In the genomic region with DNA sequence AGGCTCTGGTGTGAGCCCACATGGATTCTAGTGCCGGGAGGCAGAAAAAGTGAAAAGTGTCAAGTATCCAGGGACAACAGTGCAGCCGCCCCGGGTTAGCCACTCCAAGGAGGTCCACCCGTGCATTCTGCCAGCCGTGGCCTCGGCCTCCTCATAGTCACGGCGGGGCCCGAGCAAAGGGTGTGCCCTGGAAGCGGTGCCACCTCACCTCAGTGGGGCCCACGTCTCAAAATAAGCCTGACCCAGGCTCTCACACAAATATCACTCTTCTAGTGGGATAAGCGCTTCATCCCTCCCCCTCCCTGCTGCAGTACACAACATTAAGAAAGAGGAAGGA, we compare ENCODE assay signal across 8 cellular contexts. TPM values are rescaled to one million over a fixed set of nuclear protein-coding genes. Genes with fewer than 3 reads are reported as not detected.
DNase-seq lines count a peak whose midpoint lies in the region; ATAC-seq, FAIRE-seq and TF ChIP-seq lines count a peak whose summit lies in the region.

No MANE protein-coding gene starts in this region.

- DNase-seq in H7 (no peak), K562 (ENCODE audit: extremely low read depth in 1 of 4, low spot score in 3 of 4) (peak in 1 of 4 experiments; percentile 6), right lobe of liver (peak in 1 of 3 donors; percentile 54), transverse colon (no peak), NCI-H2196 (lab: John Stamatoyannopoulos, UW; ENCODE audit: unreplicated experiment) (no peak), NCI-H2107 (lab: John Stamatoyannopoulos, UW) (no peak), SK-N-DZ (ENCODE audit: low spot score) (no peak)

- ATAC-seq in K562, result peak; percentile 58; the same call in 2 of the 3 replicates
- peak; percentile 47 to 75 (median 61) for ATAC-seq in right lobe of liver

- H3K36me3 ChIP-seq in ACC112 (ENCODE audit: insufficient read depth, low read length) (no peaks in the 10 kb centered on the region), H7 (replicated peaks; ENCODE audit: control insufficient read depth, insufficient read depth, low read length) (no peaks in the 10 kb centered on the region), K562 (ENCODE audit: control insufficient read depth, insufficient read depth, low read length) (no peaks in the 10 kb centered on the region), right lobe of liver (no peaks in the 10 kb centered on the region), transverse colon (no peaks in the 10 kb centered on the region)

- peak overlapping the region; percentile 73; the same call in 1 of the 2 replicates for H3K4me2 ChIP-seq in K562 (ENCODE audit: insufficient read depth, low read length)

- BruUV-seq in K562 (replicated peaks; lab: Mats Ljungman, UMichigan), result no TSS peak

- no peaks in the 10 kb centered on the region for H4K20me1 ChIP-seq in K562 (replicated peaks; ENCODE audit: control insufficient read depth, insufficient read depth, low read length)

- TF ChIP-seq POLR2A in K562 (conservative IDR thresholded peaks at IDR 0.05) (no peak), right lobe of liver (IDR thresholded peaks at IDR 0.05) (no peak), transverse colon (IDR thresholded peaks at IDR 0.05) (no peak)

- H3K4me3 ChIP-seq in ACC112 (ENCODE audit: low read depth, low read length) (peak overlapping the region; percentile 76), H7 (ENCODE audit: insufficient read depth, low read depth, low read length) (peak overlapping the region; percentile 65), K562 (peak overlapping the region; percentile 39), right lobe of liver (peak overlapping the region; percentile 31 to 55 (median 51)), transverse colon (peak overlapping the region; percentile 40 to 60 (median 51))

- H3K4me1 ChIP-seq in ACC112 (ENCODE audit: control insufficient read depth, insufficient read depth, low read length, unreplicated experiment) (peaks cover 5% of the 10 kb centered on the region), K562 (replicated peaks in 1 of 2; ENCODE audit: control insufficient read depth in 2 of 2, insufficient read depth in 2 of 2, low read length in 2 of 2) (peaks cover 0 to 13% of the 10 kb centered on the region in 2 experiments; a peak in 2 of 5 replicates), right lobe of liver (no peaks in the 10 kb centered on the region), transverse colon (peaks cover 0 to 7% (median 0%) of the 10 kb centered on the region in 4 donors)

- no peak for TF ChIP-seq CTCF in K562 (IDR thresholded peaks at IDR 0.05 in 2 of 3, conservative IDR thresholded peaks at IDR 0.05 in 1 of 3; ENCODE audit: insufficient read depth in 2 of 3, low read depth in 1 of 3, low read length in 3 of 3)
- TF ChIP-seq CTCF in right lobe of liver (IDR thresholded peaks at IDR 0.05), result no peak
- no peak for TF ChIP-seq CTCF in transverse colon (IDR thresholded peaks at IDR 0.05)

- H3K27ac ChIP-seq in ACC112 (ENCODE audit: low read depth, low read length), result no peak overlapping the region
- peak overlapping the region; percentile 48; the same call in 1 of the 3 replicates for H3K27ac ChIP-seq in K562 (ENCODE audit: extremely low read depth, low read depth, low read length)
- peak overlapping the region; percentile 10 to 66 (median 54) for H3K27ac ChIP-seq in right lobe of liver
- H3K27ac ChIP-seq in transverse colon, result peak overlapping the region; percentile 61 to 82 (median 73)

- TF ChIP-seq EP300 in K562 (IDR thresholded peaks at IDR 0.05; ENCODE audit: low read length), result no peak
- no peak for TF ChIP-seq EP300 in transverse colon (IDR thresholded peaks at IDR 0.05; ENCODE audit: low read depth)

- intact Hi-C loops in K562 (cut with micrococcal nuclease) (loop anchor here (10.0 kb wide), 1 partner anchor 108 kb away; no protein-coding TSS in a partner anchor), right lobe of liver (cut with DNase I) (no loop called here), transverse colon (cut with DNase I; ENCODE audit: low total_unique reads) (no loop called here)

- H3K9me1 ChIP-seq in K562 (ENCODE audit: control insufficient read depth, insufficient read depth, low read length), result no peaks in the 10 kb centered on the region

- in situ Hi-C loops in K562 (cut with MboI) (no loop called here), transverse colon (cut with MboI; ENCODE audit: low pct_ligation_motif_present in 1 of 4, low pct_unique_long_range_greater_than_20kb in 1 of 4, low sequenced_read_pairs in 3 of 4) (no loop called here)

- H3K27me3 ChIP-seq in ACC112 (ENCODE audit: insufficient read depth, low read length) (no peaks in the 10 kb centered on the region), H7 (ENCODE audit: control insufficient read depth, insufficient read depth, low read length) (peaks cover 20% of the 10 kb centered on the region), K562 (ENCODE audit: control insufficient read depth in 2 of 2, insufficient read depth in 2 of 2, low read length in 2 of 2) (no peaks in the 10 kb centered on the region), right lobe of liver (peaks cover 0 to 3% of the 10 kb centered on the region in 2 donors), transverse colon (no peaks in the 10 kb centered on the region)

- no peaks in the 10 kb centered on the region for H3K9me3 ChIP-seq in K562 (replicated peaks; ENCODE audit: control insufficient read depth, insufficient read depth, low read depth, low read length)
- no peaks in the 10 kb centered on the region for H3K9me3 ChIP-seq in right lobe of liver
- no peaks in the 10 kb centered on the region for H3K9me3 ChIP-seq in transverse colon

- H2AFZ ChIP-seq in ACC112 (ENCODE audit: low read length, unreplicated experiment) (peak overlapping the region; percentile 31), K562 (ENCODE audit: low read depth, low read length) (peak overlapping the region; percentile 92)

- WGBS in K562 (ENCODE audit: insufficient coverage, low coverage, missing lambda C conversion rate), result 16% methylated on average over 8 of the region's 12 CpGs
- WGBS in right lobe of liver (ENCODE audit: insufficient coverage, low coverage, low lambda C conversion rate, missing lambda C conversion rate), result 21% methylated on average over 7 of the region's 12 CpGs
- WGBS in transverse colon (ENCODE audit: low coverage in 1 of 2), 2 donors, result 35% methylated on average over 12 of the region's 12 CpGs; no CpG with 5 or more reads in 1 of the 2 donors

- H3K79me2 ChIP-seq in ACC112 (ENCODE audit: control insufficient read depth, insufficient read depth, low read length, unreplicated experiment) (no peaks in the 10 kb centered on the region), K562 (ENCODE audit: control insufficient read depth, insufficient read depth, low read length) (no peaks in the 10 kb centered on the region)

- POLR2A ChIA-PET in K562 (lab: Yijun Ruan, JAX), result interaction anchor here (0.6 kb wide), 1 partner anchor 95 kb away, joined by 3 read pairs; no protein-coding TSS in a partner anchor

- H3K9ac ChIP-seq in K562 (ENCODE audit: insufficient read depth in 1 of 2, low read depth in 2 of 2, low read length in 2 of 2), result peak overlapping the region; percentile 56 to 90; a peak in 3 of 4 replicates

- no peak for TF ChIP-seq RAD21 in K562 (CRISPR knock-in tag; conservative IDR thresholded peaks at IDR 0.05 in 1 of 2, IDR thresholded peaks at IDR 0.05 in 1 of 2)

- CTCF ChIA-PET in K562 (lab: Yijun Ruan, JAX; ENCODE audit: low intra/inter-chr PET ratio), result no interaction called here

- no peak for FAIRE-seq in K562 (lab: Jason Lieb, UNC)

TF ChIP-seq in K562, 482 proteins besides CTCF, POLR2A, EP300 and RAD21:
- TF ChIP-seq JUND (IDR thresholded peaks at IDR 0.05; ENCODE audit: borderline replicate concordance, low read depth, low read length) (no peak), JUND (tag; IDR thresholded peaks at IDR 0.05; ENCODE audit: borderline replicate concordance, low read depth, low read length) (no peak), ZNF347 (CRISPR knock-in tag; IDR thresholded peaks at IDR 0.05; ENCODE audit: low read depth) (no peak), NRF1 (conservative IDR thresholded peaks at IDR 0.05 in 1 of 2, IDR thresholded peaks at IDR 0.05 in 1 of 2) (peak in 1 of 2 experiments; percentile 3; a peak in 1 of 4 replicates)
TF ChIP-seq in K562: peak in this region for 1.

RNA-seq across cellular contexts. Expression of a gene that starts 0.4 kb away (rescaled TPM):
- total RNA-seq in H7 (2014; rRNA removed; shearing (Covaris generic)), result 5.8 and 6.8 TPM in 2 replicates
- 1.6 and 4.0 TPM in 2 replicates for total RNA-seq in K562 (2011; cell fraction: chromatin; rRNA removed; ENCODE audit: low replicate concordance)
- total RNA-seq in K562 (2011; cell fraction: nucleolus; rRNA removed), result 0.50 and 0.79 TPM in 2 replicates
- 1.5 and 2.4 TPM in 2 replicates for total RNA-seq in K562 (2011; cell fraction: nucleoplasm; rRNA removed)
- total RNA-seq in K562 (2014; rRNA removed) (1.2 and 1.9 TPM in 2 replicates), K562 (2014; rRNA removed; fragmentation: Illumina TruSeq; extraction: Trizol) (3.8 TPM in 2 replicates), K562 (2015; rRNA removed; fragmentation: Illumina TruSeq; extraction: Trizol) (1.9 and 2.2 TPM in 2 replicates), K562 (2021) (2.3 TPM in 2 replicates), right lobe of liver (1 to 10 TPM; 1.2 to 3.2 (median 1.8) TPM), transverse colon (1 to 10 TPM in 3 of 4 donors, under 1 TPM in 1; 0.20 to 7.1 (median 2.7) TPM)
- polyA plus RNA-seq in K562 (2011; rRNA removed) (0.69 and 4.1 TPM in 2 replicates), K562 (2014; fragmentation: Illumina TruSeq; extraction: Trizol) (2.2 and 2.7 TPM in 2 replicates), K562 (2014; fragmentation: Nextera tagmentation; extraction: Ambion mirVana) (1 to 10 TPM; 1.7 to 2.1 TPM), K562 (2014; rRNA removed) (2.2 and 3.6 TPM in 2 replicates)
- 0.31 and 0.72 TPM in 2 replicates for polyA plus RNA-seq in K562 (2011; cell fraction: cytosol; rRNA removed)
- polyA plus RNA-seq in K562 (2011; cell fraction: nucleus; rRNA removed), result 0.34 and 1.1 TPM in 2 replicates
- 2.1 and 3.6 TPM in 2 replicates for polyA plus RNA-seq in K562 (2012)
- 1.1 and 6.2 TPM in 2 replicates for polyA minus RNA-seq in K562 (2011; rRNA and poly(A)+ RNA removed)
- polyA minus RNA-seq in K562 (2011; cell fraction: cytosol; rRNA and poly(A)+ RNA removed), result 0.55 and 1.2 TPM in 2 replicates
- polyA minus RNA-seq in K562 (2011; cell fraction: nucleus; rRNA and poly(A)+ RNA removed), result 0.22 and 0.94 TPM in 2 replicates
- 121 and 123 TPM in 2 replicates for polyA plus RNA-seq in SK-N-DZ (2014; cell fraction: cytosol; rRNA removed)
- polyA plus RNA-seq in SK-N-DZ (2014; cell fraction: nucleus; rRNA removed), result 61.6 and 84.8 TPM in 2 replicates
